ENCODE assay signal across 1 cellular context in genomic region chr10:96720422-96721206, GRCh38.
A peak's percentile ranks its signal among the peaks of the same experiment; 100 is the strongest.
TF ChIP-seq lines count a peak whose summit lies in the region.

Gene PIK3AP1, minus strand, starts transcription at chr10:96720514. Its CDS starts 120 bp downstream, at chr10:96720394.

TF ChIP-seq in H1, 55 proteins besides CTCF, POLR2A, EP300 and RAD21:
- TF ChIP-seq SP4 (IDR thresholded peaks at IDR 0.05; ENCODE audit: low read length) (no peak), FOSL1 (IDR thresholded peaks at IDR 0.05; ENCODE audit: insufficient read depth, low read depth, low read length) (no peak), TAF7 (optimal IDR thresholded peaks at IDR 0.05; ENCODE audit: borderline replicate concordance, low read depth, low read length) (no peak), E2F6 (IDR thresholded peaks at IDR 0.05) (peak; percentile 58; the same call in 1 of the 2 replicates), TBP (IDR thresholded peaks at IDR 0.05; ENCODE audit: low read depth, low read length) (no peak), SRF (IDR thresholded peaks at IDR 0.05; ENCODE audit: low read depth, low read length) (no peak), CTBP2 (IDR thresholded peaks at IDR 0.05; ENCODE audit: borderline replicate concordance, insufficient read depth, insufficient read length, low read length) (no peak), SIN3A (conservative IDR thresholded peaks at IDR 0.05 in 1 of 2, IDR thresholded peaks at IDR 0.05 in 1 of 2; ENCODE audit: low read depth in 1 of 2, low read length in 2 of 2) (no peak), KDM4A (IDR thresholded peaks at IDR 0.05; ENCODE audit: low read depth, low read length, severe bottlenecking) (peak; percentile 88), SP1 (IDR thresholded peaks at IDR 0.05; ENCODE audit: low read depth, low read length) (no peak), ZNF274 (IDR thresholded peaks at IDR 0.05; ENCODE audit: borderline replicate concordance, extremely low read depth, low read length) (no peak), TAF1 (IDR thresholded peaks at IDR 0.05; ENCODE audit: low read depth, low read length) (peak; percentile 12; the same call in 1 of the 2 replicates), ASH2L (IDR thresholded peaks at IDR 0.05; ENCODE audit: low read length) (no peak), SUZ12 (IDR thresholded peaks at IDR 0.05; ENCODE audit: low read length) (0 out of 2 replicates have a peak, but pooled peaks have one; percentile 45), POLR2AphosphoS5 (IDR thresholded peaks at IDR 0.05; ENCODE audit: low read depth, low read length) (peak; percentile 48; the same call in 1 of the 2 replicates), CHD7 (IDR thresholded peaks at IDR 0.05; ENCODE audit: insufficient replicate concordance, low read length) (no peak), PHF8 (conservative IDR thresholded peaks at IDR 0.05; ENCODE audit: low read depth, low read length) (peak; percentile 10; the same call in 1 of the 2 replicates), BRCA1 (IDR thresholded peaks at IDR 0.05; ENCODE audit: low read depth, low read length) (no peak), CHD2 (IDR thresholded peaks at IDR 0.05; ENCODE audit: low read length) (no peak), NANOG (IDR thresholded peaks at IDR 0.05; ENCODE audit: insufficient read depth, low read depth, low read length, poor library complexity, severe bottlenecking) (no peak), MAX (IDR thresholded peaks at IDR 0.05) (peak; percentile 66), KDM1A (IDR thresholded peaks at IDR 0.05; ENCODE audit: borderline replicate concordance, low read length) (no peak), RXRA (IDR thresholded peaks at IDR 0.05; ENCODE audit: insufficient read depth, low read depth, low read length) (no peak)
